20 cellular contexts compared by ENCODE assay signal in genomic region chr6:89909991-89910390, GRCh38. TPM values are rescaled to one million over a fixed set of nuclear protein-coding genes. Genes with fewer than 3 reads are reported as not detected.
DNase-seq lines count a peak whose midpoint lies in the region; ATAC-seq and TF ChIP-seq lines count a peak whose summit lies in the region.
"Had no signal": no experiment of that assay in that cellular context is flagged by ENCODE, and none has a peak within 500 bp of the region (broad histone marks: within the 10 kb centered on the region; RNA-seq: fewer than 3 reads in every experiment).

No MANE protein-coding gene starts in this region.

- H3K4me1 Mint-ChIP-seq in WTC11, result peaks cover 16% of the 10 kb centered on the region

- H3K36me3 Mint-ChIP-seq in WTC11, result no peaks in the 10 kb centered on the region

- H3K27me3 Mint-ChIP-seq in WTC11 (ENCODE audit: low read depth), result no peaks in the 10 kb centered on the region; the same call in 1 of the 2 replicates

- ATAC-seq in WTC11, result peak; percentile 34; the same call in 1 of the 2 replicates
- ATAC-seq: A549 had no signal

- POLR2A ChIA-PET in WTC11 (lab: Charles Lee), result no interaction called here

- H3K27me3 ChIP-seq in BLaER1, result no peaks in the 10 kb centered on the region
- H3K27me3 ChIP-seq in iPS-20b (ENCODE audit: insufficient read depth, low read length), result no peaks in the 10 kb centered on the region

- H4K20me1 ChIP-seq in BLaER1, result no peaks in the 10 kb centered on the region

- no peak overlapping the region for H3K9ac ChIP-seq in BLaER1
- peak overlapping the region; percentile 37; the same call in 1 of the 2 replicates for H3K9ac ChIP-seq in iPS-20b (ENCODE audit: low read depth, low read length)
- H3K9ac ChIP-seq: SK-N-SH had no signal

- peak; percentile 50 for DNase-seq in ELF-1 (ENCODE audit: low read depth, low spot score)
- no peak for DNase-seq in WTC11 (ENCODE audit: low spot score)
- DNase-seq in activated CD4-positive, alpha-beta T cell treated with anti-CD3 and anti-CD28 coated beads for 48 hours, result no peak
- DNase-seq in DMS79 treated with DMSO at 0.1 percent for 48 hours (lab: John Stamatoyannopoulos, UW), result no peak
- DNase-seq in NCI-H69 (lab: John Stamatoyannopoulos, UW), result no peak
- DNase-seq in erythroblast (lab: John Stamatoyannopoulos, UW), result no peak
- DNase-seq: CD8-positive, alpha-beta memory T cell; NCI-H1092 treated with DMSO at 0.1 percent for 48 hours; NCI-H146; NCI-H2081; NCI-H774; Right ventricle myocardium superior; SK-N-SH had no signal

- no peaks in the 10 kb centered on the region for H3K36me3 ChIP-seq in BLaER1
- H3K36me3 ChIP-seq in iPS-20b (ENCODE audit: insufficient read depth, low read depth, low read length), result no peaks in the 10 kb centered on the region
- H3K36me3 ChIP-seq: HAP-1 had no signal

- H3K4me3 ChIP-seq in BLaER1, result no peak overlapping the region
- H3K4me3 ChIP-seq in iPS-20b (ENCODE audit: low read length), result peak overlapping the region; percentile 21; the same call in 1 of the 2 replicates
- H3K4me3 ChIP-seq: A549, HAP-1 had no signal

- H3K9me3 ChIP-seq in BLaER1 (no peaks in the 10 kb centered on the region), iPS-20b (ENCODE audit: insufficient read depth, low read depth, low read length) (no peaks in the 10 kb centered on the region)
- H3K9me3 ChIP-seq: A549, HAP-1, SK-N-SH had no signal

- no peak overlapping the region for H3K4me3 Mint-ChIP-seq in WTC11

- TF ChIP-seq POLR2A in erythroblast (IDR thresholded peaks at IDR 0.05; ENCODE audit: low read length), result no peak

- H3K4me1 ChIP-seq in BLaER1, result peaks cover 10% of the 10 kb centered on the region; the same call in 1 of the 2 replicates
- peaks cover 10% of the 10 kb centered on the region; the same call in 1 of the 2 replicates for H3K4me1 ChIP-seq in iPS-20b (ENCODE audit: insufficient read depth, low read length)
- H3K4me1 ChIP-seq: A549 had no signal

- H3K27ac ChIP-seq in BLaER1, result no peak overlapping the region
- H3K27ac ChIP-seq in iPS-20b (ENCODE audit: low read length), result no peak overlapping the region
- H3K27ac ChIP-seq: A549 had no signal

- CTCF ChIA-PET in WTC11 (lab: Charles Lee), result interaction anchor here (2.5 kb wide), 1 partner anchor 30 kb away, joined by 9 read pairs; no protein-coding TSS in a partner anchor

- 0 out of 2 replicates have a peak, but pooled peaks cover 5% of the 10 kb centered on the region for H3K9me3 Mint-ChIP-seq in WTC11

- TF ChIP-seq CTCF in WTC11 (IDR thresholded peaks at IDR 0.05), result no peak

- H3K27ac Mint-ChIP-seq in WTC11, result peak overlapping the region; percentile 77; the same call in 1 of the 2 replicates

- peak overlapping the region; percentile 65 for H3K4me2 ChIP-seq in BLaER1
- H3K4me2 ChIP-seq: A549, SK-N-SH had no signal

TF ChIP-seq in WTC11, 78 proteins besides CTCF, POLR2A, EP300 and RAD21:
- TF ChIP-seq ZBTB21 (CRISPR knock-in tag; IDR thresholded peaks at IDR 0.05; ENCODE audit: borderline replicate concordance) (no peak), ZNF423 (CRISPR knock-in tag; IDR thresholded peaks at IDR 0.05) (no peak), ZNF317 (CRISPR knock-in tag; IDR thresholded peaks at IDR 0.05; ENCODE audit: borderline replicate concordance, low read depth) (peak; percentile 80)

RNA-seq across cellular contexts. Expression of gene GJA10, which starts 15.7 kb away (rescaled TPM):
- not detected in 3 replicates for total RNA-seq in WTC11 (2021)
- total RNA-seq: CD8-positive, alpha-beta memory T cell; LHCN-M2; NCI-H460; OCI-LY7; Right ventricle myocardium superior had no signal
